1 cellular context compared by ENCODE assay signal in the genomic region with DNA sequence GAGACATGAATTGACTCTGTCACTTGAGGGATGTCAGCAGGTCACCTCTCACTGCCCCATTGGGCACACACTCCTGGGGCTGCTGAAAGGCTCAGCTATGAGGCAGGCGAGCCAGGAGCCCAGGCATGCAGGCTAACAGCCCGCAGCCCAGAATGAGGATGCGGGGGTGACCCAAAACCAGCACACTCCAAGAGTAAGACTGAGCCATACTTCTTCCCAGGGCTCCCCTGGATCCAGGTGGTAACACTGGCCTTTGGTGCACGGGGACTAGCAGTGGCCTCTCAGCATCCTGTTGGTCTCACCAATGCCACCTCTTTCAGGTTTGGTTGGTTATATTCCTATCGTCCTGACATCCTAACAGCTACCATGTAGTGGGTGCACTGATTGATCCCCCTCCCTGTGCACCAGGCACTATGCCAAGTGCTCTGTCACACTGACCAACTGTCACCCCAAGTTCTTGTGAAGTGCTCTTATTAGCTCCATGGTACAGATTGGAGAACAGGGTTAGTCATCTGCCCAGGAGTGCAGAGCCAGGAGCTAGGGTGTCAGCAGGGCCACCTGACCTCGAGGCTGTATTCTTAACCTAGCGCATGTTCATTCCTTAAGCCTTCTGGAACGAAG.
TF ChIP-seq lines count a peak whose summit lies in the region.

No MANE protein-coding gene starts in this region.

TF ChIP-seq in IMR-90, 13 proteins besides CTCF, POLR2A, EP300 and RAD21:
- TF ChIP-seq, protein P1, sequence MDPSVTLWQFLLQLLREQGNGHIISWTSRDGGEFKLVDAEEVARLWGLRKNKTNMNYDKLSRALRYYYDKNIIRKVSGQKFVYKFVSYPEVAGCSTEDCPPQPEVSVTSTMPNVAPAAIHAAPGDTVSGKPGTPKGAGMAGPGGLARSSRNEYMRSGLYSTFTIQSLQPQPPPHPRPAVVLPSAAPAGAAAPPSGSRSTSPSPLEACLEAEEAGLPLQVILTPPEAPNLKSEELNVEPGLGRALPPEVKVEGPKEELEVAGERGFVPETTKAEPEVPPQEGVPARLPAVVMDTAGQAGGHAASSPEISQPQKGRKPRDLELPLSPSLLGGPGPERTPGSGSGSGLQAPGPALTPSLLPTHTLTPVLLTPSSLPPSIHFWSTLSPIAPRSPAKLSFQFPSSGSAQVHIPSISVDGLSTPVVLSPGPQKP (IDR thresholded peaks at IDR 0.05; ENCODE audit: borderline replicate concordance, low read depth, low read length), result no peak
- TF ChIP-seq MAZ (IDR thresholded peaks at IDR 0.05; ENCODE audit: borderline replicate concordance, low read depth, low read length) (no peak), MAFK (IDR thresholded peaks at IDR 0.05; ENCODE audit: low read depth, low read length) (no peak), NFE2L2 (IDR thresholded peaks at IDR 0.05; ENCODE audit: low read depth, low read length) (no peak), CEBPB (IDR thresholded peaks at IDR 0.05; ENCODE audit: low read depth, low read length) (no peak), RCOR1 (IDR thresholded peaks at IDR 0.05; ENCODE audit: insufficient replicate concordance, low read length) (no peak)
- TF ChIP-seq, protein P2, sequence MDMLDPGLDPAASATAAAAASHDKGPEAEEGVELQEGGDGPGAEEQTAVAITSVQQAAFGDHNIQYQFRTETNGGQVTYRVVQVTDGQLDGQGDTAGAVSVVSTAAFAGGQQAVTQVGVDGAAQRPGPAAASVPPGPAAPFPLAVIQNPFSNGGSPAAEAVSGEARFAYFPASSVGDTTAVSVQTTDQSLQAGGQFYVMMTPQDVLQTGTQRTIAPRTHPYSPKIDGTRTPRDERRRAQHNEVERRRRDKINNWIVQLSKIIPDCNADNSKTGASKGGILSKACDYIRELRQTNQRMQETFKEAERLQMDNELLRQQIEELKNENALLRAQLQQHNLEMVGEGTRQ (IDR thresholded peaks at IDR 0.05; ENCODE audit: low read depth, low read length), result no peak
